30 cellular contexts compared by ENCODE assay signal in the genomic region with DNA sequence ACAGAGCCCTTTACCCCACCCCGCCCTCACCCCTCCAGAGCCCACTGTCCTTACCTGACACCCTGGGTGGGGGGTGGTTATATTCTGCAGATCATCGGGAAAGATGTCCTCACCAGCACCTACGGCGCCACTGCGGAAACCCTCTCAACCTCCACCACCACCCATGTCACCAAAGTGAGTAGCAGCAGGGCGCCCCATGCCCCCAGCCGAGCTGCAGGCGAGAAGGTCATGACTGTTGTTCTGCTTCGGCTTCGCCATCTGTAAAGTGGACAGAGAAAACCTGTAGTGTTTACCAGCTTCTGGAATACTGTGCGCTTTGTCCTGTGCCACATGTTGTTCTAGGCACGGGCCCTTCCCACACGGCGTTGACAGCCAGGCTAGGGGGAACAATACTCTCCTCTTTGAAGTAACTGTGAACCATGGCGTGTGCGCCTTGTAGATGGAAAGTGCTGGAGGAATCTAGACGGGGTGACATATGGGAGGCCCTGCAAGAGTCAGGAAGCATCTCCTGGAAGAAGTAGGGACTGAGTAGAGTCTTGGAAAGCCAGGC.
"Had no signal": no experiment of that assay in that cellular context is flagged by ENCODE, and none has a peak within 500 bp of the region (broad histone marks: within the 10 kb centered on the region; RNA-seq: fewer than 3 reads in every experiment).

No MANE protein-coding gene starts in this region.

- H3K36me3 Mint-ChIP-seq: activated CD8-positive, alpha-beta memory T cell treated with anti-CD3 and anti-CD28 coated beads, Interleukin-2, amount 10 ng/mL, durations not matched to agents 7 days and 5 days; natural killer cell treated with Interleukin-12 subunit alpha and Interleukin-12 subunit beta and Interleukin-15 and Interleukin-18, amount 100 ng/mL, for 72 hours; stimulated activated memory B cell treated with anti-CD40 and anti-IgM and Interleukin-4, amounts not matched to agents 10 μg/mL and 1 μg/mL and 100 μg/mL, for 72 hours; T-cell had no signal

- H3K36me3 ChIP-seq: gastrocnemius medialis, neutrophil, WERI-Rb-1 had no signal

- H3K27ac Mint-ChIP-seq: activated CD4-positive, alpha-beta T cell treated with anti-CD3 and anti-CD28 coated beads, Interleukin-2, amount 10 ng/mL, durations not matched to agents 7 days and 5 days; activated CD8-positive, alpha-beta memory T cell treated with anti-CD3 and anti-CD28 coated beads, Interleukin-2, amount 10 ng/mL, durations not matched to agents 7 days and 5 days; activated CD8-positive, alpha-beta T cell treated with anti-CD3 and anti-CD28 coated beads for 36 hours; activated naive CD8-positive, alpha-beta T cell treated with anti-CD3 and anti-CD28 coated beads, Interleukin-2, amount 50 U/mL, for 24 hours; activated T-helper 1 cell treated with anti-CD3 and anti-CD28 coated beads, Interleukin-12 subunit alpha, Interleukin-12 subunit beta, Interleukin-2, Interleukin-4 antibody, amounts not matched to agents 30 ng/mL and 10 ng/mL and 1 ng/mL, durations not matched to agents 14 hours and 24 hours and 36 hours; endodermal cell; mesothelial cell of epicardium; natural killer cell treated with Interleukin-12 subunit alpha and Interleukin-12 subunit beta and Interleukin-15 and Interleukin-18, amount 100 ng/mL, for 72 hours; stimulated activated memory B cell treated with anti-CD40 and anti-IgM and Interleukin-4, amounts not matched to agents 10 μg/mL and 1 μg/mL and 100 μg/mL, for 72 hours; T-cell; T-helper 2 cell treated with Interferon-gamma antibody and Interleukin-4, amounts not matched to agents 5 μg/mL and 100 μg/mL, for 36 hours had no signal

- H3K4me1 Mint-ChIP-seq: activated CD4-positive, alpha-beta T cell treated with anti-CD3 and anti-CD28 coated beads, Interleukin-2, amount 10 ng/mL, durations not matched to agents 7 days and 5 days; activated CD8-positive, alpha-beta memory T cell treated with anti-CD3 and anti-CD28 coated beads, Interleukin-2, amount 10 ng/mL, durations not matched to agents 7 days and 5 days; activated naive CD8-positive, alpha-beta T cell treated with anti-CD3 and anti-CD28 coated beads, Interleukin-2, amount 50 U/mL, for 24 hours; brain; mesothelial cell of epicardium; stimulated activated memory B cell treated with anti-CD40 and anti-IgM and Interleukin-4, amounts not matched to agents 10 μg/mL and 1 μg/mL and 100 μg/mL, for 72 hours; T-cell had no signal

- H3K9me3 Mint-ChIP-seq: activated CD4-positive, alpha-beta T cell treated with anti-CD3 and anti-CD28 coated beads, Interleukin-2, amount 10 ng/mL, durations not matched to agents 7 days and 5 days; activated CD8-positive, alpha-beta T cell treated with anti-CD3 and anti-CD28 coated beads for 36 hours; activated naive CD8-positive, alpha-beta T cell treated with anti-CD3 and anti-CD28 coated beads, Interleukin-2, amount 50 U/mL, for 24 hours; activated T-helper 1 cell treated with anti-CD3 and anti-CD28 coated beads, Interleukin-12 subunit alpha, Interleukin-12 subunit beta, Interleukin-2, Interleukin-4 antibody, amounts not matched to agents 30 ng/mL and 10 ng/mL and 1 ng/mL, durations not matched to agents 14 hours and 24 hours and 36 hours; brain; endodermal cell; mesothelial cell of epicardium; natural killer cell treated with Interleukin-12 subunit alpha and Interleukin-12 subunit beta and Interleukin-15 and Interleukin-18, amount 100 ng/mL, for 72 hours; stimulated activated memory B cell treated with anti-CD40 and anti-IgM and Interleukin-4, amounts not matched to agents 10 μg/mL and 1 μg/mL and 100 μg/mL, for 72 hours; T-cell; T-helper 2 cell treated with Interferon-gamma antibody and Interleukin-4, amounts not matched to agents 5 μg/mL and 100 μg/mL, for 36 hours had no signal

- H3K4me3 Mint-ChIP-seq: activated CD4-positive, alpha-beta T cell treated with anti-CD3 and anti-CD28 coated beads, Interleukin-2, amount 10 ng/mL, durations not matched to agents 7 days and 5 days; activated CD8-positive, alpha-beta memory T cell treated with anti-CD3 and anti-CD28 coated beads, Interleukin-2, amount 10 ng/mL, durations not matched to agents 7 days and 5 days; activated CD8-positive, alpha-beta T cell treated with anti-CD3 and anti-CD28 coated beads for 36 hours; activated naive CD8-positive, alpha-beta T cell treated with anti-CD3 and anti-CD28 coated beads, Interleukin-2, amount 50 U/mL, for 24 hours; activated T-helper 1 cell treated with anti-CD3 and anti-CD28 coated beads, Interleukin-12 subunit alpha, Interleukin-12 subunit beta, Interleukin-2, Interleukin-4 antibody, amounts not matched to agents 30 ng/mL and 10 ng/mL and 1 ng/mL, durations not matched to agents 14 hours and 24 hours and 36 hours; brain; endodermal cell; mesothelial cell of epicardium; natural killer cell treated with Interleukin-12 subunit alpha and Interleukin-12 subunit beta and Interleukin-15 and Interleukin-18, amount 100 ng/mL, for 72 hours; stimulated activated memory B cell treated with anti-CD40 and anti-IgM and Interleukin-4, amounts not matched to agents 10 μg/mL and 1 μg/mL and 100 μg/mL, for 72 hours; T-cell; T-helper 2 cell treated with Interferon-gamma antibody and Interleukin-4, amounts not matched to agents 5 μg/mL and 100 μg/mL, for 36 hours had no signal

- H3K4me1 ChIP-seq: esophagus squamous epithelium, gastrocnemius medialis, heart right ventricle, left lung, pancreas, stomach, upper lobe of left lung had no signal

- H3K27ac ChIP-seq: esophagus squamous epithelium, gastrocnemius medialis, heart right ventricle, left lung, neutrophil, pancreas, stomach, upper lobe of left lung, WERI-Rb-1 had no signal

- DNase-seq: activated CD4-positive, alpha-beta T cell treated with anti-CD3 and anti-CD28 coated beads, Interleukin-2, amount 10 ng/mL, durations not matched to agents 7 days and 5 days; activated CD4-positive, CD25-positive, alpha-beta regulatory T cell treated with anti-CD3 and anti-CD28 coated beads, Interleukin-2, amount 50 U/mL, for 72 hours; activated CD8-positive, alpha-beta memory T cell treated with anti-CD3 and anti-CD28 coated beads, Interleukin-2, amount 10 ng/mL, durations not matched to agents 7 days and 5 days; activated CD8-positive, alpha-beta T cell treated with anti-CD3 and anti-CD28 coated beads for 36 hours; activated gamma-delta T cell; activated naive CD4-positive, alpha-beta T cell treated with anti-CD3 and anti-CD28 coated beads, Interleukin-2, amount 50 U/mL, for 16 hours; activated naive CD8-positive, alpha-beta T cell treated with anti-CD3 and anti-CD28 coated beads, Interleukin-2, amount 50 U/mL, for 24 hours; activated T-cell treated with anti-CD3 and anti-CD28 coated beads for 4 hours; aorta; endodermal cell; esophagus squamous epithelium; gastrocnemius medialis; heart right ventricle; left lung; pancreas; small intestine; stimulated activated CD4-positive, alpha-beta T cell treated with anti-CD3 and anti-CD28 coated beads, Interleukin-15, amount 100 ng/mL, for 24 hours; stomach; T-cell; WERI-Rb-1 had no signal

- H3K4me3 ChIP-seq: esophagus squamous epithelium, gastrocnemius medialis, heart right ventricle, left lung, lung, pancreas, stomach, upper lobe of left lung had no signal

- H3K27me3 Mint-ChIP-seq: activated CD4-positive, alpha-beta T cell treated with anti-CD3 and anti-CD28 coated beads, Interleukin-2, amount 10 ng/mL, durations not matched to agents 7 days and 5 days; activated CD8-positive, alpha-beta T cell treated with anti-CD3 and anti-CD28 coated beads for 36 hours; activated naive CD8-positive, alpha-beta T cell treated with anti-CD3 and anti-CD28 coated beads, Interleukin-2, amount 50 U/mL, for 24 hours; brain; natural killer cell treated with Interleukin-12 subunit alpha and Interleukin-12 subunit beta and Interleukin-15 and Interleukin-18, amount 100 ng/mL, for 72 hours; stimulated activated memory B cell treated with anti-CD40 and anti-IgM and Interleukin-4, amounts not matched to agents 10 μg/mL and 1 μg/mL and 100 μg/mL, for 72 hours had no signal

- H3K9me3 ChIP-seq: esophagus squamous epithelium, gastrocnemius medialis, heart right ventricle, left lung, neutrophil, pancreas, stomach, upper lobe of left lung had no signal

- H3K27me3 ChIP-seq: esophagus squamous epithelium, gastrocnemius medialis, heart right ventricle, left lung, neutrophil, pancreas, stomach, upper lobe of left lung had no signal

- ATAC-seq: activated CD8-positive, alpha-beta memory T cell treated with anti-CD3 and anti-CD28 coated beads, Interleukin-2, amount 10 ng/mL, durations not matched to agents 7 days and 5 days; activated CD8-positive, alpha-beta T cell treated with anti-CD3 and anti-CD28 coated beads for 36 hours; activated naive CD8-positive, alpha-beta T cell treated with anti-CD3 and anti-CD28 coated beads, Interleukin-2, amount 50 U/mL, for 24 hours; gastrocnemius medialis; heart right ventricle; left lung; pancreas; sciatic nerve; stimulated activated memory B cell treated with anti-CD40 and anti-IgM and Interleukin-4, amounts not matched to agents 10 μg/mL and 1 μg/mL and 100 μg/mL, for 72 hours; T-cell had no signal
